ENCODE assay signal across 8 cellular contexts in genomic region chr1:100249537-100250257, GRCh38. TPM values are rescaled to one million over a fixed set of nuclear protein-coding genes. Genes with fewer than 3 reads are reported as not detected.
DNase-seq lines count a peak whose midpoint lies in the region; ATAC-seq, FAIRE-seq and TF ChIP-seq lines count a peak whose summit lies in the region.

Gene DBT, minus strand, starts transcription at chr1:100249834. Its CDS starts 14 bp downstream, at chr1:100249820.

- H3K27me3 Mint-ChIP-seq in activated T-helper 2 cell treated with anti-CD3 and anti-CD28 coated beads, Interferon-gamma antibody, Interleukin-2, Interleukin-4, amounts not matched to agents 10 μg/mL and 5 μg/mL and 100 μg/mL, durations not matched to agents 14 hours and 24 hours and 36 hours (ENCODE audit: low read depth) = peaks cover 6% of the 10 kb centered on the region
- H3K27me3 Mint-ChIP-seq in natural killer cell treated with Interleukin-12 subunit alpha and Interleukin-12 subunit beta and Interleukin-15 and Interleukin-18, amount 100 ng/mL, for 72 hours = peaks cover 7% of the 10 kb centered on the region in 2 donors

- DNase-seq in ELF-1 (ENCODE audit: low read depth, low spot score) (peak; percentile 99), H54 (ENCODE audit: insufficient read length, low spot score) (peak; percentile 92), RWPE2 (ENCODE audit: low spot score) (peak; percentile 96), fibroblast of the aortic adventitia (ENCODE audit: low read depth) (peak; percentile 92)
- DNase-seq in activated T-helper 2 cell treated with anti-CD3 and anti-CD28 coated beads, Interferon-gamma antibody, Interleukin-2, Interleukin-4, amounts not matched to agents 10 μg/mL and 5 μg/mL and 100 μg/mL, durations not matched to agents 14 hours and 24 hours and 36 hours (ENCODE audit: low spot score) = peak; percentile 91
- peak; percentile 95 for DNase-seq in natural killer cell treated with Interleukin-12 subunit alpha and Interleukin-12 subunit beta and Interleukin-15 and Interleukin-18, amount 100 ng/mL, for 72 hours (ENCODE audit: low spot score)
- DNase-seq in stimulated activated naive CD8-positive, alpha-beta T cell treated with anti-CD3 and anti-CD28 coated beads, Interleukin-15, Interleukin-2, amounts not matched to agents 100 U/mL and 50 U/mL, for 24 hours = peak; percentile 92

- peak within 1 kb of the TSS; percentile 88 for H3K4me2 ChIP-seq in Loucy (ENCODE audit: low read depth, low read length, poor library complexity, severe bottlenecking)

- TF ChIP-seq CTCF in Loucy (conservative IDR thresholded peaks at IDR 0.05; ENCODE audit: low read length) (no peak), RWPE2 (IDR thresholded peaks at IDR 0.05; ENCODE audit: poor library complexity, severe bottlenecking) (no peak), fibroblast of the aortic adventitia (IDR thresholded peaks at IDR 0.05; ENCODE audit: insufficient read depth, low read length) (no peak)

- H3K36me3 ChIP-seq in Loucy (ENCODE audit: insufficient read depth, low read length) (no peaks in the 10 kb centered on the region), RWPE2 (ENCODE audit: low read depth) (peaks cover 3% of the 10 kb centered on the region; the same call in 1 of the 2 replicates)

- peaks cover 24% of the 10 kb centered on the region for H3K4me1 ChIP-seq in Loucy (ENCODE audit: insufficient read depth, low read length, poor library complexity, severe bottlenecking)
- peaks cover 5% of the 10 kb centered on the region for H3K4me1 ChIP-seq in RWPE2 (ENCODE audit: insufficient read depth, poor library complexity, severe bottlenecking)

- H3K4me1 Mint-ChIP-seq in activated T-helper 2 cell treated with anti-CD3 and anti-CD28 coated beads, Interferon-gamma antibody, Interleukin-2, Interleukin-4, amounts not matched to agents 10 μg/mL and 5 μg/mL and 100 μg/mL, durations not matched to agents 14 hours and 24 hours and 36 hours (ENCODE audit: low read depth) = peaks cover 9% of the 10 kb centered on the region
- H3K4me1 Mint-ChIP-seq in natural killer cell treated with Interleukin-12 subunit alpha and Interleukin-12 subunit beta and Interleukin-15 and Interleukin-18, amount 100 ng/mL, for 72 hours (ENCODE audit: low read depth in 2 of 2) = peaks cover 7 to 10% of the 10 kb centered on the region in 2 donors

- peak; percentile 99 for FAIRE-seq in H54 (lab: Jason Lieb, UNC)

- H2AFZ ChIP-seq in Loucy (ENCODE audit: low read length) = peak within 1 kb of the TSS; percentile 93

- H3K79me2 ChIP-seq in Loucy (ENCODE audit: insufficient read depth, low read length) = peaks cover 17% of the 10 kb centered on the region

- no peaks in the 10 kb centered on the region for H3K9me3 ChIP-seq in Loucy (ENCODE audit: insufficient read depth, low read depth, low read length)
- H3K9me3 ChIP-seq in RWPE2 (ENCODE audit: severe bottlenecking) = no peaks in the 10 kb centered on the region

- H3K36me3 Mint-ChIP-seq in activated T-helper 2 cell treated with anti-CD3 and anti-CD28 coated beads, Interferon-gamma antibody, Interleukin-2, Interleukin-4, amounts not matched to agents 10 μg/mL and 5 μg/mL and 100 μg/mL, durations not matched to agents 14 hours and 24 hours and 36 hours (ENCODE audit: low read depth) = peaks cover 4% of the 10 kb centered on the region
- no peaks in the 10 kb centered on the region for H3K36me3 Mint-ChIP-seq in natural killer cell treated with Interleukin-12 subunit alpha and Interleukin-12 subunit beta and Interleukin-15 and Interleukin-18, amount 100 ng/mL, for 72 hours

- intact Hi-C loops in activated T-helper 2 cell treated with anti-CD3 and anti-CD28 coated beads, Interferon-gamma antibody, Interleukin-2, Interleukin-4, amounts not matched to agents 10 μg/mL and 5 μg/mL and 100 μg/mL, durations not matched to agents 14 hours and 24 hours and 36 hours (cut with micrococcal nuclease) = loop anchor here (2.0 to 5.0 kb wide), 2 partner anchors 17 to 117 kb away; partner anchors contain the start of genes RTCA, SASS6 and TRMT13

- H4K20me1 ChIP-seq in Loucy (ENCODE audit: insufficient read depth, low read length, poor library complexity, severe bottlenecking) = no peaks in the 10 kb centered on the region

- H3K4me3 ChIP-seq in Loucy (ENCODE audit: low read length, poor library complexity, severe bottlenecking) = peak within 1 kb of the TSS; percentile 94
- peak within 1 kb of the TSS; percentile 72 for H3K4me3 ChIP-seq in RWPE2 (ENCODE audit: severe bottlenecking)
- H3K4me3 ChIP-seq in fibroblast of the aortic adventitia (ENCODE audit: low read depth, low read length) = peak within 1 kb of the TSS; percentile 99

- ATAC-seq in RWPE2 (ENCODE audit: low read depth) = peak; percentile 100
- ATAC-seq in natural killer cell treated with Interleukin-12 subunit alpha and Interleukin-12 subunit beta and Interleukin-15 and Interleukin-18, amount 100 ng/mL, for 72 hours = peak; percentile 100
- peak; percentile 100 for ATAC-seq in stimulated activated naive CD8-positive, alpha-beta T cell treated with anti-CD3 and anti-CD28 coated beads, Interleukin-15, Interleukin-2, amounts not matched to agents 100 U/mL and 50 U/mL, for 24 hours

- H3K9me2 ChIP-seq in Loucy (replicated peaks; ENCODE audit: low read depth, low read length) = no peaks in the 10 kb centered on the region

- no peak within 1 kb of the TSS for H3K4me3 Mint-ChIP-seq in activated T-helper 2 cell treated with anti-CD3 and anti-CD28 coated beads, Interferon-gamma antibody, Interleukin-2, Interleukin-4, amounts not matched to agents 10 μg/mL and 5 μg/mL and 100 μg/mL, durations not matched to agents 14 hours and 24 hours and 36 hours (ENCODE audit: low read depth)
- no peak within 1 kb of the TSS for H3K4me3 Mint-ChIP-seq in natural killer cell treated with Interleukin-12 subunit alpha and Interleukin-12 subunit beta and Interleukin-15 and Interleukin-18, amount 100 ng/mL, for 72 hours

- peak; percentile 79 for TF ChIP-seq POLR2A in H54 (IDR thresholded peaks at IDR 0.05; ENCODE audit: low read depth, low read length)

- H3K9me3 Mint-ChIP-seq in activated T-helper 2 cell treated with anti-CD3 and anti-CD28 coated beads, Interferon-gamma antibody, Interleukin-2, Interleukin-4, amounts not matched to agents 10 μg/mL and 5 μg/mL and 100 μg/mL, durations not matched to agents 14 hours and 24 hours and 36 hours = no peaks in the 10 kb centered on the region
- H3K9me3 Mint-ChIP-seq in natural killer cell treated with Interleukin-12 subunit alpha and Interleukin-12 subunit beta and Interleukin-15 and Interleukin-18, amount 100 ng/mL, for 72 hours = no peaks in the 10 kb centered on the region

- peak within 1 kb of the TSS; percentile 91 for H3K9ac ChIP-seq in Loucy (ENCODE audit: low read depth, low read length, poor library complexity, severe bottlenecking)

- H3K27me3 ChIP-seq in Loucy (ENCODE audit: insufficient read depth, low read length, poor library complexity, severe bottlenecking) (no peaks in the 10 kb centered on the region), RWPE2 (ENCODE audit: insufficient read depth, poor library complexity, severe bottlenecking) (no peaks in the 10 kb centered on the region)

- H3K27ac Mint-ChIP-seq in activated T-helper 2 cell treated with anti-CD3 and anti-CD28 coated beads, Interferon-gamma antibody, Interleukin-2, Interleukin-4, amounts not matched to agents 10 μg/mL and 5 μg/mL and 100 μg/mL, durations not matched to agents 14 hours and 24 hours and 36 hours = no peak within 1 kb of the TSS
- no peak within 1 kb of the TSS for H3K27ac Mint-ChIP-seq in natural killer cell treated with Interleukin-12 subunit alpha and Interleukin-12 subunit beta and Interleukin-15 and Interleukin-18, amount 100 ng/mL, for 72 hours

- H3K27ac ChIP-seq in RWPE2 (ENCODE audit: poor library complexity, severe bottlenecking) = peak within 1 kb of the TSS; percentile 22

- H3F3A ChIP-seq in Loucy (ENCODE audit: low read depth) = peaks cover 3% of the 10 kb centered on the region; the same call in 1 of the 2 replicates

RNA-seq across cellular contexts. Expression of gene DBT, which starts in this region (rescaled TPM):
- total RNA-seq in activated T-helper 2 cell treated with anti-CD3 and anti-CD28 coated beads, Interferon-gamma antibody, Interleukin-2, Interleukin-4, amounts not matched to agents 10 μg/mL and 5 μg/mL and 100 μg/mL, durations not matched to agents 14 hours and 24 hours and 36 hours = 10.4 and 10.7 TPM in 2 replicates
- 7.7 and 10.8 TPM in 2 replicates for total RNA-seq in fibroblast of the aortic adventitia (ENCODE audit: low replicate concordance)
- 10 to 100 TPM in 1 of 2 donors, 1 to 10 TPM in 1; 9.3 to 12.8 TPM for total RNA-seq in natural killer cell treated with Interleukin-12 subunit alpha and Interleukin-12 subunit beta and Interleukin-15 and Interleukin-18, amount 100 ng/mL, for 72 hours

Comparison
In these comparisons a context has a peak if more than half of its experiments do, and no peak if none do; other contexts are left out.
1. Peak in every context shown above with its lines: DNase-seq, ATAC-seq, H3K4me3 ChIP-seq and H3K27ac ChIP-seq.